In genomic region chr16:10862432-10862831, GRCh38 we compare ENCODE assay signal across 9 cellular contexts. TPM values are rescaled to one million over a fixed set of nuclear protein-coding genes. Genes with fewer than 3 reads are reported as not detected.
DNase-seq lines count a peak whose midpoint lies in the region; ATAC-seq and TF ChIP-seq lines count a peak whose summit lies in the region.
"Had no signal": no experiment of that assay in that cellular context is flagged by ENCODE, and none has a peak within 500 bp of the region (broad histone marks: within the 10 kb centered on the region; RNA-seq: fewer than 3 reads in every experiment).

No MANE protein-coding gene starts in this region.

- H3K4me3 ChIP-seq in gastroesophageal sphincter = no peak overlapping the region

- H3K36me3 Mint-ChIP-seq in activated CD4-positive, alpha-beta T cell treated with anti-CD3 and anti-CD28 coated beads for 36 hours (ENCODE audit: low read depth) = no peaks in the 10 kb centered on the region
- no peaks in the 10 kb centered on the region for H3K36me3 Mint-ChIP-seq in activated CD4-positive, alpha-beta T cell treated with anti-CD3 and anti-CD28 coated beads, Interleukin-2, amount 10 ng/mL, durations not matched to agents 7 days and 5 days (ENCODE audit: low read depth)

- peaks cover 18% of the 10 kb centered on the region for H3K27me3 ChIP-seq in gastroesophageal sphincter

- no peak overlapping the region for H3K27ac ChIP-seq in gastroesophageal sphincter

- H3K4me1 Mint-ChIP-seq in activated CD4-positive, alpha-beta T cell treated with anti-CD3 and anti-CD28 coated beads for 36 hours = peaks cover 8% of the 10 kb centered on the region
- H3K4me1 Mint-ChIP-seq in activated CD4-positive, alpha-beta T cell treated with anti-CD3 and anti-CD28 coated beads, Interleukin-2, amount 10 ng/mL, durations not matched to agents 7 days and 5 days = peaks cover 7% of the 10 kb centered on the region

- no peak for TF ChIP-seq POLR2A in gastroesophageal sphincter (IDR thresholded peaks at IDR 0.05)

- H3K4me3 Mint-ChIP-seq in activated CD4-positive, alpha-beta T cell treated with anti-CD3 and anti-CD28 coated beads for 36 hours = no peak overlapping the region
- no peak overlapping the region for H3K4me3 Mint-ChIP-seq in activated CD4-positive, alpha-beta T cell treated with anti-CD3 and anti-CD28 coated beads, Interleukin-2, amount 10 ng/mL, durations not matched to agents 7 days and 5 days

- DNase-seq in activated CD4-positive, alpha-beta T cell treated with anti-CD3 and anti-CD28 coated beads for 36 hours = peak; percentile 24
- no peak for DNase-seq in activated CD4-positive, alpha-beta T cell treated with anti-CD3 and anti-CD28 coated beads, Interleukin-2, amount 10 ng/mL, durations not matched to agents 7 days and 5 days
- peak; percentile 68 for DNase-seq in SIG-M5 treated with dmso at 0.1 percent for 504 hours (lab: John Stamatoyannopoulos, UW; ENCODE audit: unreplicated experiment)
- DNase-seq in stromal cell of bone marrow (ENCODE audit: low read depth) = peak; percentile 91
- DNase-seq in NAMALWA (ENCODE audit: low spot score) = no peak
- no peak for DNase-seq in hepatic stellate cell (ENCODE audit: low spot score)
- DNase-seq: BE2C had no signal

- peaks cover 19% of the 10 kb centered on the region for H3K27me3 Mint-ChIP-seq in activated CD4-positive, alpha-beta T cell treated with anti-CD3 and anti-CD28 coated beads for 36 hours
- peaks cover 42% of the 10 kb centered on the region for H3K27me3 Mint-ChIP-seq in activated CD4-positive, alpha-beta T cell treated with anti-CD3 and anti-CD28 coated beads, Interleukin-2, amount 10 ng/mL, durations not matched to agents 7 days and 5 days

- WGBS in gastroesophageal sphincter (ENCODE audit: low coverage in 1 of 2), 2 donors = 63 to 64% methylated on average over 2 of the region's 2 CpGs

- CTCF ChIA-PET in activated CD4-positive, alpha-beta T cell treated with anti-CD3 and anti-CD28 coated beads for 36 hours (lab: Charles Lee) = interaction anchor here (0.6 to 0.7 kb wide), 2 partner anchors 340 to 797 kb away, joined by 3 read pairs; no protein-coding TSS in a partner anchor
- CTCF ChIA-PET in activated CD4-positive, alpha-beta T cell treated with anti-CD3 and anti-CD28 coated beads, Interleukin-2, amount 10 ng/mL, durations not matched to agents 7 days and 5 days (lab: Charles Lee) = interaction anchor here (1.5 kb wide), 1 partner anchor 16 kb away, joined by 3 read pairs; no protein-coding TSS in a partner anchor

- H3K27ac Mint-ChIP-seq in activated CD4-positive, alpha-beta T cell treated with anti-CD3 and anti-CD28 coated beads for 36 hours = no peak overlapping the region
- no peak overlapping the region for H3K27ac Mint-ChIP-seq in activated CD4-positive, alpha-beta T cell treated with anti-CD3 and anti-CD28 coated beads, Interleukin-2, amount 10 ng/mL, durations not matched to agents 7 days and 5 days

- peak; percentile 51 for ATAC-seq in activated CD4-positive, alpha-beta T cell treated with anti-CD3 and anti-CD28 coated beads for 36 hours
- peak; percentile 50 for ATAC-seq in gastroesophageal sphincter
- no peak for ATAC-seq in HG02840 (IDR thresholded peaks at IDR 0.05; ENCODE audit: low FRiP score, unreplicated experiment)

- no peaks in the 10 kb centered on the region for H3K9me3 Mint-ChIP-seq in activated CD4-positive, alpha-beta T cell treated with anti-CD3 and anti-CD28 coated beads for 36 hours (ENCODE audit: low read depth)
- peaks cover 5% of the 10 kb centered on the region for H3K9me3 Mint-ChIP-seq in activated CD4-positive, alpha-beta T cell treated with anti-CD3 and anti-CD28 coated beads, Interleukin-2, amount 10 ng/mL, durations not matched to agents 7 days and 5 days

- no peak for TF ChIP-seq CTCF in gastroesophageal sphincter (IDR thresholded peaks at IDR 0.05)

- no peaks in the 10 kb centered on the region for H3K9me3 ChIP-seq in gastroesophageal sphincter
- H3K9me3 ChIP-seq: BE2C had no signal

- TF ChIP-seq EP300 in gastroesophageal sphincter (IDR thresholded peaks at IDR 0.05) = no peak

- peaks cover 0 to 12% (median 0%) of the 10 kb centered on the region in 3 donors for H3K4me1 ChIP-seq in gastroesophageal sphincter
- H3K4me1 ChIP-seq: BE2C had no signal

- intact Hi-C loops in activated CD4-positive, alpha-beta T cell treated with anti-CD3 and anti-CD28 coated beads for 36 hours (cut with DNase I, micrococcal nuclease) = no loop called here

- H3K36me3 ChIP-seq in gastroesophageal sphincter = no peaks in the 10 kb centered on the region
- H3K36me3 ChIP-seq: BE2C had no signal

- POLR2A ChIA-PET in activated CD4-positive, alpha-beta T cell treated with anti-CD3 and anti-CD28 coated beads for 36 hours (lab: Charles Lee) = no interaction called here
- POLR2A ChIA-PET in activated CD4-positive, alpha-beta T cell treated with anti-CD3 and anti-CD28 coated beads, Interleukin-2, amount 10 ng/mL, durations not matched to agents 7 days and 5 days (lab: Charles Lee) = no interaction called here

RNA-seq across cellular contexts. Expression of gene CIITA, which starts 14.6 kb away (rescaled TPM):
- total RNA-seq in activated CD4-positive, alpha-beta T cell treated with anti-CD3 and anti-CD28 coated beads for 36 hours = 1 to 10 TPM in 1 of 2 experiments, under 1 TPM in 1; 0.87 to 1.4 TPM
- 10 to 100 TPM; 21.5 to 24.6 TPM for total RNA-seq in activated CD4-positive, alpha-beta T cell treated with anti-CD3 and anti-CD28 coated beads, Interleukin-2, amount 10 ng/mL, durations not matched to agents 7 days and 5 days
- total RNA-seq in gastroesophageal sphincter = 10 to 100 TPM in 1 of 4 donors, 1 to 10 TPM in 3; 4.3 to 26.5 (median 7.4) TPM

RNA-seq across cellular contexts. Expression of gene TVP23A, which starts 43.8 kb away (rescaled TPM):
- total RNA-seq in activated CD4-positive, alpha-beta T cell treated with anti-CD3 and anti-CD28 coated beads for 36 hours = under 1 TPM in 1 of 2 experiments, not detected in 1; 0.09 TPM
- total RNA-seq in activated CD4-positive, alpha-beta T cell treated with anti-CD3 and anti-CD28 coated beads, Interleukin-2, amount 10 ng/mL, durations not matched to agents 7 days and 5 days = not detected
- under 1 TPM in 3 of 4 donors, not detected in 1; 0.16 to 0.54 (median 0.23) TPM for total RNA-seq in gastroesophageal sphincter

Comparison
In these comparisons a context has a peak if more than half of its experiments do, and no peak if none do; other contexts are left out.
1. DNase-seq: peak in activated CD4-positive, alpha-beta T cell treated with anti-CD3 and anti-CD28 coated beads for 36 hours (single experiment), SIG-M5 treated with dmso at 0.1 percent for 504 hours (single experiment) and stromal cell of bone marrow (single experiment); none in activated CD4-positive, alpha-beta T cell treated with anti-CD3 and anti-CD28 coated beads, Interleukin-2, amount 10 ng/mL, durations not matched to agents 7 days and 5 days (single experiment), NAMALWA (single experiment) and hepatic stellate cell (single experiment).